8 cellular contexts compared by ENCODE assay signal in genomic region chr15:74335396-74335795, GRCh38. TPM values are rescaled to one million over a fixed set of nuclear protein-coding genes. Genes with fewer than 3 reads are reported as not detected.
"Had no signal": no experiment of that assay in that cellular context is flagged by ENCODE, and none has a peak within 500 bp of the region (broad histone marks: within the 10 kb centered on the region; RNA-seq: fewer than 3 reads in every experiment).

No MANE protein-coding gene starts in this region.

- H3K27ac Mint-ChIP-seq: H9 had no signal

- DNase-seq: GM23248, GOT3, H9, HCEC 1CT, IMR-90 had no signal

- ATAC-seq: K562 had no signal

- H3K4me1 Mint-ChIP-seq: H9 had no signal

- H3K4me3 Mint-ChIP-seq: H9 had no signal

- H3K27ac ChIP-seq: GM23248, HL-60 had no signal

- H3K4me3 ChIP-seq: GM23248, K562 had no signal

RNA-seq across cellular contexts. Expression of gene CYP11A1, which starts 32.0 kb away (rescaled TPM):
- total RNA-seq: H4 had no signal
